ENCODE assay signal across 9 cellular contexts in the genomic region with DNA sequence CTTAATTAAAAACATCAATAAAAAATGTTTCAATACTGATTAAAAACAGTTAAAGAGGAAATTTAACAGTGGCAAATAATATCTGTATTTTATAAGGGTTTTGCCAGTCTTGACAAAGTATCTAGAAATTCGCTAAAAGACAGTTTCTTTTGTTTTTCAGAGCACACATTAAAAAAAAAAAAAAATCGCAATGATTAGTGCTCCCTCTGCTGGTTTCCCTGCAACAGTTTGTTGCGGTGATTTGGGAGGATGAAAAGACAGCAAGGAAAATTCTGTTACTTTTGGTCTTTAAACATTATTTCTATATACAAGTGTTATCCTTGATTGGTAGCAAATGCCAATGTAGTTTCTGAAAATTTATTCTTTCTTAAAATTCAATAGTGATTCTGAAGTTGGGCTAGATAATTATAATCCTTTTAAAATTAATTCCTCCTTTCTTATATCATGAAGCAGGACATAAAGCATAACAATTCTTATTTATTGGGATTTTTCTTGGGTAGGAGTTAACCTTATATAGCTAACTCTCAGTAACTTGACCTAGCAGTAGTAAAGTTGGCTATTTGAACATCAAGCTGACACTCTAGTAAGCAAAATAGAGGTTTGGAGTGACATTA. TPM values are rescaled to one million over a fixed set of nuclear protein-coding genes. Genes with fewer than 3 reads are reported as not detected.
DNase-seq lines count a peak whose midpoint lies in the region; ATAC-seq, FAIRE-seq and TF ChIP-seq lines count a peak whose summit lies in the region.
"Had no signal": no experiment of that assay in that cellular context is flagged by ENCODE, and none has a peak within 500 bp of the region (broad histone marks: within the 10 kb centered on the region; RNA-seq: fewer than 3 reads in every experiment).

No MANE protein-coding gene starts in this region.

- no peaks in the 10 kb centered on the region for H3F3A ChIP-seq in smooth muscle cell (ENCODE audit: low read depth)

- peak in 1 of 2 experiments; percentile 15 for DNase-seq in A549 (ENCODE audit: low read depth in 1 of 2, low spot score in 1 of 2)
- DNase-seq in GM18507 (ENCODE audit: extremely low spot score, insufficient read length, low read depth) = no peak
- peak; percentile 24 for DNase-seq in RWPE1 (ENCODE audit: low spot score)
- peak; percentile 48 for DNase-seq in fibroblast of mammary gland (ENCODE audit: low read depth)
- DNase-seq in smooth muscle cell (lab: John Stamatoyannopoulos, UW; ENCODE audit: unreplicated experiment) = no peak
- no peak for DNase-seq in stimulated activated naive CD8-positive, alpha-beta T cell treated with anti-CD3 and anti-CD28 coated beads, Interleukin-15, amount 100 ng/mL, for 72 hours

- ATAC-seq in A549 (no peak), HG02970 (IDR thresholded peaks at IDR 0.05; ENCODE audit: low FRiP score, unreplicated experiment) (no peak), GM19463 (IDR thresholded peaks at IDR 0.05; ENCODE audit: unreplicated experiment) (no peak)
- no peak for ATAC-seq in stimulated activated naive CD8-positive, alpha-beta T cell treated with anti-CD3 and anti-CD28 coated beads, Interleukin-15, amount 100 ng/mL, for 72 hours

- WGBS in A549 (ENCODE audit: missing lambda C conversion rate) = 0% methylated on average over 3 of the region's 3 CpGs
- WGBS in smooth muscle cell (ENCODE audit: low lambda C conversion rate) = 8% methylated on average over 3 of the region's 3 CpGs

- H3K9ac ChIP-seq in smooth muscle cell (ENCODE audit: low read depth) = peak overlapping the region; percentile 26

- no peak overlapping the region for H3K27ac Mint-ChIP-seq in stimulated activated naive CD8-positive, alpha-beta T cell treated with anti-CD3 and anti-CD28 coated beads, Interleukin-15, amount 100 ng/mL, for 72 hours
- H3K27ac Mint-ChIP-seq: dendritic cell treated with granulocyte-macrophage colony-stimulating factor and Interleukin-4, amounts not matched to agents 40 ng/mL and 50 ng/mL, for 4 days had no signal

- CTCF ChIA-PET in A549 (lab: Yijun Ruan, JAX) = interaction anchor here (1.1 to 1.5 kb wide), 4 partner anchors 9 to 588 kb away, joined by 3 to 7 read pairs (median 4); no protein-coding TSS in a partner anchor
- CTCF ChIA-PET in RWPE1 (lab: Yijun Ruan, JAX) = no interaction called here

- H3K27ac ChIP-seq in A549 (peak overlapping the region in 1 of 2 experiments; percentile 47; a peak in 1 of 6 replicates), RWPE1 (no peak overlapping the region), smooth muscle cell (ENCODE audit: low read depth) (no peak overlapping the region)

- no peaks in the 10 kb centered on the region for H4K20me1 ChIP-seq in smooth muscle cell (ENCODE audit: low read depth)

- TF ChIP-seq EP300 in A549 (IDR thresholded peaks at IDR 0.05) = no peak

- H3K4me3 ChIP-seq in A549 = no peak overlapping the region
- H3K4me3 ChIP-seq in fibroblast of mammary gland (ENCODE audit: control insufficient read depth, low read depth, low read length) = no peak overlapping the region
- H3K4me3 ChIP-seq in smooth muscle cell = peak overlapping the region; percentile 40

- H2AFZ ChIP-seq in smooth muscle cell (ENCODE audit: low read depth) = peak overlapping the region; percentile 79

- TF ChIP-seq CTCF in A549 (IDR thresholded peaks at IDR 0.05) (peak; percentile 69), RWPE1 (conservative IDR thresholded peaks at IDR 0.05; ENCODE audit: low read depth) (peak; percentile 88), fibroblast of mammary gland (conservative IDR thresholded peaks at IDR 0.05; ENCODE audit: control insufficient read depth, insufficient read depth, low read depth, low read length) (peak; percentile 80), smooth muscle cell (IDR thresholded peaks at IDR 0.05; ENCODE audit: borderline replicate concordance, insufficient read depth, poor library complexity, severe bottlenecking) (peak; percentile 86)

- H3K4me3 Mint-ChIP-seq in stimulated activated naive CD8-positive, alpha-beta T cell treated with anti-CD3 and anti-CD28 coated beads, Interleukin-15, amount 100 ng/mL, for 72 hours = no peak overlapping the region
- H3K4me3 Mint-ChIP-seq: dendritic cell treated with granulocyte-macrophage colony-stimulating factor and Interleukin-4, amounts not matched to agents 40 ng/mL and 50 ng/mL, for 4 days had no signal

- FAIRE-seq in A549 (lab: Jason Lieb, UNC) (no peak), GM18507 (lab: Jason Lieb, UNC) (peak; percentile 84)

- peak overlapping the region; percentile 64 for H3K4me2 ChIP-seq in A549
- H3K4me2 ChIP-seq in smooth muscle cell = peak overlapping the region; percentile 80

- TF ChIP-seq RAD21 in A549 (conservative IDR thresholded peaks at IDR 0.05 in 1 of 2, IDR thresholded peaks at IDR 0.05 in 1 of 2) = peak; percentile 65 to 74

- H3K79me2 ChIP-seq in smooth muscle cell (ENCODE audit: low read depth) = no peaks in the 10 kb centered on the region

- no peaks in the 10 kb centered on the region for H3K4me1 Mint-ChIP-seq in stimulated activated naive CD8-positive, alpha-beta T cell treated with anti-CD3 and anti-CD28 coated beads, Interleukin-15, amount 100 ng/mL, for 72 hours

- no peaks in the 10 kb centered on the region for H3K27me3 Mint-ChIP-seq in stimulated activated naive CD8-positive, alpha-beta T cell treated with anti-CD3 and anti-CD28 coated beads, Interleukin-15, amount 100 ng/mL, for 72 hours

- POLR2A ChIA-PET in A549 (lab: Yijun Ruan, JAX) = no interaction called here
- POLR2A ChIA-PET in RWPE1 (lab: Yijun Ruan, JAX; ENCODE audit: low non-redundant PET) = no interaction called here

- H3K9me3 ChIP-seq in A549 (no peaks in the 10 kb centered on the region), smooth muscle cell (replicated peaks; ENCODE audit: low read depth) (no peaks in the 10 kb centered on the region)

- no peaks in the 10 kb centered on the region for H3K36me3 ChIP-seq in smooth muscle cell (ENCODE audit: low read depth)

- no peak for TF ChIP-seq POLR2A in A549 (IDR thresholded peaks at IDR 0.05; ENCODE audit: low read length)

- H3K4me1 ChIP-seq in A549 (0 out of 3 replicates have a peak, but pooled peaks cover 5% of the 10 kb centered on the region), smooth muscle cell (ENCODE audit: low read depth) (peaks cover 23% of the 10 kb centered on the region)

- no peaks in the 10 kb centered on the region for H3K9me3 Mint-ChIP-seq in stimulated activated naive CD8-positive, alpha-beta T cell treated with anti-CD3 and anti-CD28 coated beads, Interleukin-15, amount 100 ng/mL, for 72 hours
- H3K9me3 Mint-ChIP-seq: dendritic cell treated with granulocyte-macrophage colony-stimulating factor and Interleukin-4, amounts not matched to agents 40 ng/mL and 50 ng/mL, for 4 days had no signal

- H3K27me3 ChIP-seq in smooth muscle cell (ENCODE audit: low read depth) = no peaks in the 10 kb centered on the region

TF ChIP-seq in A549, 52 proteins besides CTCF, POLR2A, EP300 and RAD21:
- TF ChIP-seq EHMT2 (IDR thresholded peaks at IDR 0.05; ENCODE audit: low read depth) = no peak
- TF ChIP-seq SMC3 (IDR thresholded peaks at IDR 0.05) = peak; percentile 80
- TF ChIP-seq CBX2 (IDR thresholded peaks at IDR 0.05; ENCODE audit: borderline replicate concordance, low read depth) = no peak

RNA-seq across cellular contexts. Expression of a gene that starts 23.1 kb away (rescaled TPM):
- polyA plus RNA-seq in A549 (2011; rRNA removed) = 23.1 and 28.9 TPM in 2 replicates
- polyA plus RNA-seq in A549 (2012; cell fraction: cytosol; rRNA removed) = 21.0 and 23.1 TPM in 2 replicates
- polyA plus RNA-seq in A549 (2012; cell fraction: nucleus; rRNA removed) = 23.3 and 30.8 TPM in 2 replicates
- 5.3 to 7.6 TPM (median 5.9 TPM) in 3 replicates for polyA plus RNA-seq in A549 (2017; fragmentation: RNase III; extraction: RNeasy Plus Mini Kit Qiagen cat#74134 plus additional on column Dnase treatment)
- 25.8 and 30.1 TPM in 2 replicates for polyA minus RNA-seq in A549 (2011; rRNA and poly(A)+ RNA removed)
- 92.6 and 103 TPM in 2 replicates for total RNA-seq in smooth muscle cell
- polyA plus RNA-seq in smooth muscle cell = 114 and 154 TPM in 2 replicates

Comparison
In these comparisons a context has a peak if more than half of its experiments do, and no peak if none do; other contexts are left out.
1. DNase-seq: peak in RWPE1 (single experiment) and fibroblast of mammary gland (single experiment); none in GM18507 (single experiment), smooth muscle cell (single experiment) and stimulated activated naive CD8-positive, alpha-beta T cell treated with anti-CD3 and anti-CD28 coated beads, Interleukin-15, amount 100 ng/mL, for 72 hours (0 of 2).
2. Peak in every context shown above with its lines, with median percentiles within 50 percentile points of each other: CTCF ChIP-seq.